Comparison of ENCODE assay signal across 2 cellular contexts in genomic region chr14:99564903-99565259, GRCh38.
A peak's percentile ranks its signal among the peaks of the same experiment; 100 is the strongest.
TF ChIP-seq lines count a peak whose summit lies in the region.

No MANE protein-coding gene starts in this region.

TF ChIP-seq in IMR-90, 13 proteins besides CTCF, POLR2A, EP300 and RAD21:
- TF ChIP-seq RFX5 (IDR thresholded peaks at IDR 0.05; ENCODE audit: low read depth, low read length) (no peak), CEBPB (IDR thresholded peaks at IDR 0.05; ENCODE audit: low read depth, low read length) (no peak), USF2 (IDR thresholded peaks at IDR 0.05; ENCODE audit: low read depth, low read length) (no peak), ELK1 (IDR thresholded peaks at IDR 0.05; ENCODE audit: borderline replicate concordance, low read depth, low read length) (no peak), FOS (IDR thresholded peaks at IDR 0.05; ENCODE audit: low read depth, low read length) (no peak), SMC3 (IDR thresholded peaks at IDR 0.05; ENCODE audit: low read depth, low read length) (no peak), MAFK (IDR thresholded peaks at IDR 0.05; ENCODE audit: low read depth, low read length) (no peak)

TF ChIP-seq in HepG2, 621 proteins besides CTCF, POLR2A, EP300 and RAD21:
- TF ChIP-seq PRDM15 (CRISPR knock-in tag; IDR thresholded peaks at IDR 0.05) (no peak), TAF1 (CRISPR knock-in tag; IDR thresholded peaks at IDR 0.05) (no peak), ZHX2 (IDR thresholded peaks at IDR 0.05; ENCODE audit: low read depth) (no peak), ZHX2 (CRISPR knock-in tag; IDR thresholded peaks at IDR 0.05; ENCODE audit: borderline replicate concordance) (no peak), TBX2 (CRISPR knock-in tag; IDR thresholded peaks at IDR 0.05; ENCODE audit: borderline replicate concordance) (0 out of 2 replicates have a peak, but pooled peaks have one; percentile 22), E2F2 (CRISPR knock-in tag; IDR thresholded peaks at IDR 0.05; ENCODE audit: borderline replicate concordance) (no peak), SNRNP70 (IDR thresholded peaks at IDR 0.05; ENCODE audit: low read depth, low read length) (no peak), ZNF280B (CRISPR knock-in tag; IDR thresholded peaks at IDR 0.05; ENCODE audit: borderline replicate concordance) (peak; percentile 29; the same call in 1 of the 2 replicates), ZSCAN5A (CRISPR knock-in tag; IDR thresholded peaks at IDR 0.05; ENCODE audit: borderline replicate concordance) (no peak), GATAD1 (CRISPR knock-in tag; IDR thresholded peaks at IDR 0.05) (no peak), ZNF777 (CRISPR knock-in tag; IDR thresholded peaks at IDR 0.05) (no peak), ZBTB38 (CRISPR knock-in tag; IDR thresholded peaks at IDR 0.05) (peak; percentile 49; the same call in 1 of the 2 replicates)
